In the genomic region with DNA sequence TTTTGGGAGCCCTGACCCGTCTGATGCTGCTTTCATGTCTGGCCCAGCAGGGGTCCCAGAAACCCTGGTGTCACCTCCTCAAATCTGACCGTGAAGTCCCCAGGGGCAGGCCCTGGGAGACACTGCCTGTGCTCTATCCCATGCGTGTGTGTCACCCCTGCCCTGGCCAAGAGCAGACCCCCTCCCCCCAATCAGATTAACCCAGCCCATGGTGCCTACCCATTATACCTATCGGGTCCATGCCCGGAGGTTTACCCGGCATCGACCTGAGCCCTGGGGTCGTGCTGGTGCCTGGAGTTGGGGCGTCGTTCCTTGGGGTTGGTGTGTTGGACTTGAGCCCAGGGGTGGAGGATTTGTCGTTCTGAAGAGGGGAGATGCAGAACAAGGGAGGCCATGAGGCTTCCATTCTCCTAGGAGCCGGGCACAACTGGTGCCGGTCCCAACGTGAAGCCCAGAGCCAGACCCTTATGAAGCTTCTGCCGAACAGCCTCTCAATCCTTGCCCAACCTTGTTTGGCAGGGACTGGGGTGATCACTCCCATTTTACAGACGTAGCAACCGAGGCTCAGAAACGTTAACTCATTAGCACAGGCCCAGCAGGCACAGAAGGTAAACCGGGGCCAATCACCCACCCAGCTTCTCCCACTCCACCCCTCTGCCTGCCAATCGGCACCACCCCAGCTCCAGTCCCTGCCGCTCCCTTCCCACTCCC, we compare ENCODE assay signal across 17 cellular contexts. TPM values are rescaled to one million over a fixed set of nuclear protein-coding genes. Genes with fewer than 3 reads are reported as not detected.
A peak's percentile ranks its signal among the peaks of the same experiment; 100 is the strongest.
DNase-seq lines count a peak whose midpoint lies in the region; ATAC-seq and TF ChIP-seq lines count a peak whose summit lies in the region.
"Had no signal": no experiment of that assay in that cellular context is flagged by ENCODE, and none has a peak within 500 bp of the region (broad histone marks: within the 10 kb centered on the region; RNA-seq: fewer than 3 reads in every experiment).

No MANE protein-coding gene starts in this region.

- no peak overlapping the region for H4K5ac ChIP-seq in IMR-90 (ENCODE audit: low read depth, low read length)

- peaks cover 12 to 23% of the 10 kb centered on the region in 2 experiments for H3K79me1 ChIP-seq in IMR-90 (ENCODE audit: low read depth in 1 of 2, low read length in 2 of 2)

- no peak overlapping the region for H3K18ac ChIP-seq in IMR-90 (ENCODE audit: low read depth, low read length)

- no peak overlapping the region for H4K91ac ChIP-seq in IMR-90 (ENCODE audit: insufficient read depth, low read depth, low read length)

- TF ChIP-seq CTCF in IMR-90 (conservative IDR thresholded peaks at IDR 0.05; ENCODE audit: low read depth, low read length) (no peak), lower lobe of right lung (IDR thresholded peaks at IDR 0.05) (no peak), suprapubic skin (IDR thresholded peaks at IDR 0.05) (no peak)

- H3K36me3 Mint-ChIP-seq in activated naive CD4-positive, alpha-beta T cell treated with anti-CD3 and anti-CD28 coated beads, Interleukin-2, amount 10 ng/mL, durations not matched to agents 7 days and 5 days = peaks cover 59% of the 10 kb centered on the region
- peaks cover 53% of the 10 kb centered on the region for H3K36me3 Mint-ChIP-seq in activated naive CD4-positive, alpha-beta T cell treated with anti-CD3 and anti-CD28 coated beads for 36 hours (ENCODE audit: low read depth)

- intact Hi-C loops in activated naive CD4-positive, alpha-beta T cell treated with anti-CD3 and anti-CD28 coated beads for 36 hours (cut with micrococcal nuclease) = no loop called here
- intact Hi-C loops in IMR-90 (cut with micrococcal nuclease) (no loop called here), lower lobe of right lung (cut with DNase I) (no loop called here)

- peaks cover 42% of the 10 kb centered on the region for H4K20me1 ChIP-seq in IMR-90 (ENCODE audit: insufficient read depth, low read length)

- H3K27ac ChIP-seq in IMR-90 (ENCODE audit: insufficient read depth, low read length) = no peak overlapping the region
- H3K27ac ChIP-seq in lower lobe of right lung = no peak overlapping the region
- no peak overlapping the region for H3K27ac ChIP-seq in suprapubic skin
- H3K27ac ChIP-seq: A549, C4-2B, KMS-11 had no signal

- no peak overlapping the region for H2AFZ ChIP-seq in IMR-90 (replicated peaks; ENCODE audit: low read length, poor library complexity)

- H3K4me3 ChIP-seq in IMR-90 (ENCODE audit: insufficient read depth, low read depth, low read length) (no peak overlapping the region), lower lobe of right lung (no peak overlapping the region), suprapubic skin (no peak overlapping the region)
- H3K4me3 ChIP-seq: A549, GM12878 had no signal

- H3K14ac ChIP-seq in IMR-90 (replicated peaks; ENCODE audit: low read depth, low read length) = no peak overlapping the region

- no peak overlapping the region for H3K4me2 ChIP-seq in IMR-90 (ENCODE audit: low read depth, low read length)
- H3K4me2 ChIP-seq: A549, KMS-11 had no signal

- H3K9me3 ChIP-seq in IMR-90 (ENCODE audit: control insufficient read depth, insufficient read depth, low read length) = no peaks in the 10 kb centered on the region
- H3K9me3 ChIP-seq in lower lobe of right lung = no peaks in the 10 kb centered on the region
- H3K9me3 ChIP-seq in suprapubic skin = no peaks in the 10 kb centered on the region
- H3K9me3 ChIP-seq: A549 had no signal

- TF ChIP-seq POLR2A in IMR-90 (IDR thresholded peaks at IDR 0.05; ENCODE audit: low read depth, low read length) (no peak), suprapubic skin (IDR thresholded peaks at IDR 0.05) (no peak)

- no peak overlapping the region for H4K8ac ChIP-seq in IMR-90 (ENCODE audit: low read depth in 2 of 2, low read length in 2 of 2)

- H3K4me1 ChIP-seq in IMR-90 (ENCODE audit: control insufficient read depth, insufficient read depth, low read length) (peaks cover 7% of the 10 kb centered on the region; the same call in 1 of the 2 replicates), lower lobe of right lung (peaks cover 13% of the 10 kb centered on the region), suprapubic skin (peaks cover 5% of the 10 kb centered on the region)
- H3K4me1 ChIP-seq: A549 had no signal

- dilution Hi-C loops in IMR-90 (cut with HindIII; ENCODE audit: low sequenced_read_pairs, unreplicated experiment) = no loop called here

- no peak overlapping the region for H3K4ac ChIP-seq in IMR-90 (ENCODE audit: low read depth, low read length)

- H2AK5ac ChIP-seq in IMR-90 (ENCODE audit: low read depth, low read length) = no peak overlapping the region

- WGBS in IMR-90 (ENCODE audit: extremely low coverage in 2 of 2, insufficient read length in 1 of 2), 2 experiments = 80% methylated on average over 4 of the region's 21 CpGs; no CpG with 5 or more reads in 1 of the 2 experiments
- WGBS in suprapubic skin = 93% methylated on average over 21 of the region's 21 CpGs

- H3K27me3 Mint-ChIP-seq in activated naive CD4-positive, alpha-beta T cell treated with anti-CD3 and anti-CD28 coated beads, Interleukin-2, amount 10 ng/mL, durations not matched to agents 7 days and 5 days = no peaks in the 10 kb centered on the region
- H3K27me3 Mint-ChIP-seq in activated naive CD4-positive, alpha-beta T cell treated with anti-CD3 and anti-CD28 coated beads for 36 hours (ENCODE audit: low read depth) = no peaks in the 10 kb centered on the region

- CTCF ChIA-PET in activated naive CD4-positive, alpha-beta T cell treated with anti-CD3 and anti-CD28 coated beads, Interleukin-2, amount 10 ng/mL, durations not matched to agents 7 days and 5 days (lab: Charles Lee) = interaction anchor here (1.0 kb wide), 1 partner anchor 34 kb away, joined by 3 read pairs; no protein-coding TSS in a partner anchor
- CTCF ChIA-PET in activated naive CD4-positive, alpha-beta T cell treated with anti-CD3 and anti-CD28 coated beads for 36 hours (lab: Charles Lee) = no interaction called here
- CTCF ChIA-PET in IMR-90 (lab: Yijun Ruan, JAX) = no interaction called here

- no peak for TF ChIP-seq EP300 in suprapubic skin (IDR thresholded peaks at IDR 0.05)

- H3K4me1 Mint-ChIP-seq in activated naive CD4-positive, alpha-beta T cell treated with anti-CD3 and anti-CD28 coated beads, Interleukin-2, amount 10 ng/mL, durations not matched to agents 7 days and 5 days = no peaks in the 10 kb centered on the region
- H3K4me1 Mint-ChIP-seq in activated naive CD4-positive, alpha-beta T cell treated with anti-CD3 and anti-CD28 coated beads for 36 hours (ENCODE audit: low read depth) = no peaks in the 10 kb centered on the region

- no peaks in the 10 kb centered on the region for H3K27me3 ChIP-seq in IMR-90 (ENCODE audit: control insufficient read depth, insufficient read depth, low read length)
- H3K27me3 ChIP-seq in lower lobe of right lung (ENCODE audit: low read depth) = no peaks in the 10 kb centered on the region
- H3K27me3 ChIP-seq in suprapubic skin = no peaks in the 10 kb centered on the region

- H3K9me3 Mint-ChIP-seq in activated naive CD4-positive, alpha-beta T cell treated with anti-CD3 and anti-CD28 coated beads, Interleukin-2, amount 10 ng/mL, durations not matched to agents 7 days and 5 days = no peaks in the 10 kb centered on the region
- no peaks in the 10 kb centered on the region for H3K9me3 Mint-ChIP-seq in activated naive CD4-positive, alpha-beta T cell treated with anti-CD3 and anti-CD28 coated beads for 36 hours

- no peak overlapping the region for H3K9ac ChIP-seq in IMR-90 (ENCODE audit: low read depth, low read length)
- H3K9ac ChIP-seq: KMS-11 had no signal

- no peak overlapping the region for H3K23ac ChIP-seq in IMR-90 (ENCODE audit: low read depth, low read length)

- H3K9me1 ChIP-seq in IMR-90 (ENCODE audit: insufficient read depth, low read length) = peaks cover 18% of the 10 kb centered on the region; the same call in 1 of the 2 replicates

- H2BK20ac ChIP-seq in IMR-90 (ENCODE audit: low read depth, low read length) = no peak overlapping the region

- H3K56ac ChIP-seq in IMR-90 (ENCODE audit: extremely low read depth, insufficient read depth, low read length) = no peak overlapping the region

- no TSS peak for BruUV-seq in IMR-90 (replicated peaks; lab: Mats Ljungman, UMichigan)

- H3K4me3 Mint-ChIP-seq in activated naive CD4-positive, alpha-beta T cell treated with anti-CD3 and anti-CD28 coated beads, Interleukin-2, amount 10 ng/mL, durations not matched to agents 7 days and 5 days = no peak overlapping the region
- H3K4me3 Mint-ChIP-seq in activated naive CD4-positive, alpha-beta T cell treated with anti-CD3 and anti-CD28 coated beads for 36 hours = no peak overlapping the region

- H2BK120ac ChIP-seq in IMR-90 (ENCODE audit: low read depth, low read length) = no peak overlapping the region

- peak overlapping the region; percentile 37 for H3K27ac Mint-ChIP-seq in activated naive CD4-positive, alpha-beta T cell treated with anti-CD3 and anti-CD28 coated beads, Interleukin-2, amount 10 ng/mL, durations not matched to agents 7 days and 5 days
- no peak overlapping the region for H3K27ac Mint-ChIP-seq in activated naive CD4-positive, alpha-beta T cell treated with anti-CD3 and anti-CD28 coated beads for 36 hours

- H3K36me3 ChIP-seq in IMR-90 (ENCODE audit: control insufficient read depth, insufficient read depth, low read length) (peaks cover 84% of the 10 kb centered on the region), lower lobe of right lung (peaks cover 100% of the 10 kb centered on the region), suprapubic skin (peaks cover 99% of the 10 kb centered on the region)

- H2BK5ac ChIP-seq in IMR-90 (ENCODE audit: low read depth, low read length, poor library complexity, severe bottlenecking) = no peak overlapping the region

- no peak for ATAC-seq in IMR-90 (ENCODE audit: low read depth)
- ATAC-seq in lower lobe of right lung = no peak
- no peak for ATAC-seq in GM21526 (IDR thresholded peaks at IDR 0.05; ENCODE audit: low FRiP score, unreplicated experiment)
- no peak for ATAC-seq in GM21423 (IDR thresholded peaks at IDR 0.05; ENCODE audit: unreplicated experiment)
- ATAC-seq: A549, GM12878 had no signal

- peak; percentile 13 for DNase-seq in activated naive CD4-positive, alpha-beta T cell treated with anti-CD3 and anti-CD28 coated beads, Interleukin-2, amount 10 ng/mL, durations not matched to agents 7 days and 5 days
- DNase-seq in activated naive CD4-positive, alpha-beta T cell treated with anti-CD3 and anti-CD28 coated beads for 36 hours = no peak
- DNase-seq in IMR-90 (no peak), lower lobe of right lung (peak; percentile 36), suprapubic skin (ENCODE audit: low spot score in 2 of 2) (peak; percentile 52 to 67)
- DNase-seq: DMS 273 treated with DMSO at 0.1 percent for 48 hours, GDM1, GOT3, NCI-H1436, NCI-H2081, Right ventricle myocardium superior had no signal

- no peak overlapping the region for H2BK15ac ChIP-seq in IMR-90 (ENCODE audit: low read depth, low read length)

- TF ChIP-seq RAD21 in IMR-90 (IDR thresholded peaks at IDR 0.05; ENCODE audit: low read length) = no peak

- in situ Hi-C loops in IMR-90 (cut with MboI; ENCODE audit: low sequenced_read_pairs) = no loop called here

- peak overlapping the region; percentile 68 for H2AK9ac ChIP-seq in IMR-90 (replicated peaks; ENCODE audit: low read depth, low read length, poor library complexity)

- POLR2A ChIA-PET in IMR-90 (lab: Charles Lee; ENCODE audit: unreplicated experiment) = no interaction called here

RNA-seq across cellular contexts. Expression of gene TLE3, which starts 39.6 kb away (rescaled TPM):
- total RNA-seq in activated naive CD4-positive, alpha-beta T cell treated with anti-CD3 and anti-CD28 coated beads for 36 hours = 100 to 1,000 TPM; 105 to 109 TPM
- total RNA-seq in IMR-90 (2012; rRNA removed) (5.6 and 6.5 TPM in 2 replicates), lower lobe of right lung (63.7 TPM), suprapubic skin (100 to 1,000 TPM in 3 of 4 donors, 10 to 100 TPM in 1; 91.2 to 154 (median 137) TPM)
- 15.2 and 16.3 TPM in 2 replicates for polyA plus RNA-seq in IMR-90 (2012; rRNA removed)
- polyA plus RNA-seq in IMR-90 (2012; cell fraction: cytosol; rRNA removed) = 15.9 and 20.8 TPM in 2 replicates
- 43.1 and 63.1 TPM in 2 replicates for polyA plus RNA-seq in IMR-90 (2012; cell fraction: nucleus; rRNA removed; ENCODE audit: low replicate concordance)

Comparison
In these comparisons a context has a peak if more than half of its experiments do, and no peak if none do; other contexts are left out.
1. DNase-seq: peak in activated naive CD4-positive, alpha-beta T cell treated with anti-CD3 and anti-CD28 coated beads, Interleukin-2, amount 10 ng/mL, durations not matched to agents 7 days and 5 days (single experiment), lower lobe of right lung (single experiment) and suprapubic skin (2 of 2); none in activated naive CD4-positive, alpha-beta T cell treated with anti-CD3 and anti-CD28 coated beads for 36 hours (single experiment) and IMR-90 (single experiment).